In genomic region chr1:160953030-160953429, GRCh38 we compare ENCODE assay signal across 28 cellular contexts. TPM values are rescaled to one million over a fixed set of nuclear protein-coding genes. Genes with fewer than 3 reads are reported as not detected.
DNase-seq lines count a peak whose midpoint lies in the region; ATAC-seq and TF ChIP-seq lines count a peak whose summit lies in the region.
"Had no signal": no experiment of that assay in that cellular context is flagged by ENCODE, and none has a peak within 500 bp of the region (broad histone marks: within the 10 kb centered on the region; RNA-seq: fewer than 3 reads in every experiment).

No MANE protein-coding gene starts in this region.

- H3K27ac Mint-ChIP-seq in activated naive CD4-positive, alpha-beta T cell treated with anti-CD3 and anti-CD28 coated beads, Interleukin-2, amount 50 U/mL, for 24 hours, result peak overlapping the region; percentile 16
- H3K27ac Mint-ChIP-seq in stimulated activated effector memory CD8-positive, alpha-beta T cell treated with anti-CD3 and anti-CD28 coated beads, Interleukin-12 subunit alpha, Interleukin-12 subunit beta, amount 100 ng/mL, for 72 hours, result peak overlapping the region; percentile 69
- H3K27ac Mint-ChIP-seq: activated naive CD4-positive, alpha-beta T cell treated with anti-CD3 and anti-CD28 coated beads, Interleukin-2, amount 10 ng/mL, durations not matched to agents 7 days and 5 days; activated T-cell treated with anti-CD3 and anti-CD28 coated beads, Interleukin-2, amount 50 U/mL, for 72 hours; CD4-positive, alpha-beta memory T cell; stimulated activated naive CD8-positive, alpha-beta T cell treated with anti-CD3 and anti-CD28 coated beads, Interleukin-15, amount 100 ng/mL, for 72 hours; type B pancreatic cell had no signal

- H3K4me1 ChIP-seq in colonic mucosa (no peaks in the 10 kb centered on the region), MM.1S (ENCODE audit: low read length) (peaks cover 24% of the 10 kb centered on the region)

- H3K4me2 ChIP-seq in MM.1S (ENCODE audit: low read depth, low read length), result no peak overlapping the region
- H3K4me2 ChIP-seq: SK-N-SH had no signal

- H3F3A ChIP-seq in MM.1S (ENCODE audit: insufficient read depth, low read length), result peaks cover 7% of the 10 kb centered on the region; the same call in 1 of the 2 replicates

- H3K36me3 Mint-ChIP-seq in activated naive CD4-positive, alpha-beta T cell treated with anti-CD3 and anti-CD28 coated beads, Interleukin-2, amount 50 U/mL, for 24 hours, result no peaks in the 10 kb centered on the region
- H3K36me3 Mint-ChIP-seq in stimulated activated effector memory CD8-positive, alpha-beta T cell treated with anti-CD3 and anti-CD28 coated beads, Interleukin-12 subunit alpha, Interleukin-12 subunit beta, amount 100 ng/mL, for 72 hours, result no peaks in the 10 kb centered on the region
- H3K36me3 Mint-ChIP-seq: activated naive CD4-positive, alpha-beta T cell treated with anti-CD3 and anti-CD28 coated beads, Interleukin-2, amount 10 ng/mL, durations not matched to agents 7 days and 5 days; CD4-positive, alpha-beta memory T cell; type B pancreatic cell had no signal

- DNase-seq in activated naive CD4-positive, alpha-beta T cell treated with anti-CD3 and anti-CD28 coated beads, Interleukin-2, amount 50 U/mL, for 16 hours, result no peak
- peak; percentile 25 to 81 for DNase-seq in cardiac fibroblast (ENCODE audit: low read depth in 2 of 2)
- DNase-seq in fibroblast of pulmonary artery (ENCODE audit: low read depth), result peak; percentile 64
- no peak for DNase-seq in stimulated activated effector memory CD8-positive, alpha-beta T cell treated with anti-CD3 and anti-CD28 coated beads, Interleukin-12 subunit alpha, Interleukin-12 subunit beta, amount 100 ng/mL, for 72 hours (ENCODE audit: low spot score in 2 of 2)
- no peak for DNase-seq in colonic mucosa
- DNase-seq in MM.1S, result no peak
- DNase-seq: 8988T; activated CD4-positive, alpha-beta T cell treated with anti-CD3 and anti-CD28 coated beads for 48 hours; activated naive CD4-positive, alpha-beta T cell treated with anti-CD3 and anti-CD28 coated beads, Interleukin-2, amount 10 ng/mL, durations not matched to agents 7 days and 5 days; activated T-cell treated with anti-CD3 and anti-CD28 coated beads, Interleukin-2, amount 50 U/mL, for 72 hours; CD4-positive, alpha-beta memory T cell; DMS153; mesenchymal stem cell; NCI-H1105; NCI-H2029 treated with DMSO at 0.1 percent for 48 hours; NCI-H2227 treated with DMSO at 0.1 percent for 48 hours; occipital lobe; SK-N-SH; stimulated activated CD4-positive, alpha-beta T cell treated with anti-CD3 and anti-CD28 coated beads, Interleukin-12 subunit alpha, Interleukin-12 subunit beta, amount 100 ng/mL, for 4 hours; stimulated activated CD4-positive, alpha-beta T cell treated with anti-CD3 and anti-CD28 coated beads, Interleukin-4, amount 100 ng/mL, for 24 hours; stimulated activated naive CD8-positive, alpha-beta T cell treated with anti-CD3 and anti-CD28 coated beads, Interleukin-15, amount 100 ng/mL, for 72 hours had no signal

- no peaks in the 10 kb centered on the region for H3K79me2 ChIP-seq in MM.1S (ENCODE audit: low read length)

- H3K9me3 ChIP-seq in colonic mucosa (no peaks in the 10 kb centered on the region), MM.1S (replicated peaks; ENCODE audit: insufficient read depth, low read length) (no peaks in the 10 kb centered on the region)
- H3K9me3 ChIP-seq: SK-N-SH had no signal

- H3K27me3 ChIP-seq in colonic mucosa (no peaks in the 10 kb centered on the region), MM.1S (replicated peaks; ENCODE audit: insufficient read depth, low read length) (no peaks in the 10 kb centered on the region)

- no peak for TF ChIP-seq CTCF in cardiac fibroblast (IDR thresholded peaks at IDR 0.05; ENCODE audit: low read depth, low read length)
- TF ChIP-seq CTCF in fibroblast of pulmonary artery (IDR thresholded peaks at IDR 0.05; ENCODE audit: low read length, missing control alignments), result no peak
- no peak for TF ChIP-seq CTCF in colonic mucosa (IDR thresholded peaks at IDR 0.05)
- TF ChIP-seq CTCF in MM.1S (IDR thresholded peaks at IDR 0.05; ENCODE audit: low read length), result no peak

- H3K9me3 Mint-ChIP-seq in activated naive CD4-positive, alpha-beta T cell treated with anti-CD3 and anti-CD28 coated beads, Interleukin-2, amount 50 U/mL, for 24 hours, result no peaks in the 10 kb centered on the region
- no peaks in the 10 kb centered on the region for H3K9me3 Mint-ChIP-seq in stimulated activated effector memory CD8-positive, alpha-beta T cell treated with anti-CD3 and anti-CD28 coated beads, Interleukin-12 subunit alpha, Interleukin-12 subunit beta, amount 100 ng/mL, for 72 hours
- H3K9me3 Mint-ChIP-seq: activated naive CD4-positive, alpha-beta T cell treated with anti-CD3 and anti-CD28 coated beads, Interleukin-2, amount 10 ng/mL, durations not matched to agents 7 days and 5 days; activated T-cell treated with anti-CD3 and anti-CD28 coated beads, Interleukin-2, amount 50 U/mL, for 72 hours; stimulated activated naive CD8-positive, alpha-beta T cell treated with anti-CD3 and anti-CD28 coated beads, Interleukin-15, amount 100 ng/mL, for 72 hours; type B pancreatic cell had no signal

- no peak overlapping the region for H3K4me3 Mint-ChIP-seq in activated naive CD4-positive, alpha-beta T cell treated with anti-CD3 and anti-CD28 coated beads, Interleukin-2, amount 50 U/mL, for 24 hours
- no peak overlapping the region for H3K4me3 Mint-ChIP-seq in stimulated activated effector memory CD8-positive, alpha-beta T cell treated with anti-CD3 and anti-CD28 coated beads, Interleukin-12 subunit alpha, Interleukin-12 subunit beta, amount 100 ng/mL, for 72 hours
- H3K4me3 Mint-ChIP-seq: activated naive CD4-positive, alpha-beta T cell treated with anti-CD3 and anti-CD28 coated beads, Interleukin-2, amount 10 ng/mL, durations not matched to agents 7 days and 5 days; activated T-cell treated with anti-CD3 and anti-CD28 coated beads, Interleukin-2, amount 50 U/mL, for 72 hours; CD4-positive, alpha-beta memory T cell; stimulated activated naive CD8-positive, alpha-beta T cell treated with anti-CD3 and anti-CD28 coated beads, Interleukin-15, amount 100 ng/mL, for 72 hours; type B pancreatic cell had no signal

- no peaks in the 10 kb centered on the region for H4K20me1 ChIP-seq in MM.1S (ENCODE audit: insufficient read depth, low read length)

- no peaks in the 10 kb centered on the region for H3K27me3 Mint-ChIP-seq in activated naive CD4-positive, alpha-beta T cell treated with anti-CD3 and anti-CD28 coated beads, Interleukin-2, amount 50 U/mL, for 24 hours
- H3K27me3 Mint-ChIP-seq: stimulated activated naive CD8-positive, alpha-beta T cell treated with anti-CD3 and anti-CD28 coated beads, Interleukin-15, amount 100 ng/mL, for 72 hours had no signal

- no peak overlapping the region for H3K9ac ChIP-seq in colonic mucosa (ENCODE audit: low read depth in 2 of 2, low read length in 2 of 2)
- no peak overlapping the region for H3K9ac ChIP-seq in MM.1S (ENCODE audit: low read length)
- H3K9ac ChIP-seq: SK-N-SH had no signal

- no peak for ATAC-seq in stimulated activated effector memory CD8-positive, alpha-beta T cell treated with anti-CD3 and anti-CD28 coated beads, Interleukin-12 subunit alpha, Interleukin-12 subunit beta, amount 100 ng/mL, for 72 hours
- ATAC-seq in HG02798 (IDR thresholded peaks at IDR 0.05; ENCODE audit: poor library complexity, unreplicated experiment), result no peak
- ATAC-seq: activated T-cell treated with anti-CD3 and anti-CD28 coated beads, Interleukin-2, amount 50 U/mL, for 72 hours; stimulated activated naive CD8-positive, alpha-beta T cell treated with anti-CD3 and anti-CD28 coated beads, Interleukin-15, amount 100 ng/mL, for 72 hours had no signal

- H3K36me3 ChIP-seq in colonic mucosa, result no peaks in the 10 kb centered on the region
- no peaks in the 10 kb centered on the region for H3K36me3 ChIP-seq in MM.1S (replicated peaks; ENCODE audit: insufficient read depth, low read length)

- H3K9me2 ChIP-seq in MM.1S (replicated peaks; ENCODE audit: insufficient read depth, low read length), result no peaks in the 10 kb centered on the region
- H3K9me2 ChIP-seq: SK-N-SH had no signal

- no peak overlapping the region for H2AFZ ChIP-seq in MM.1S (ENCODE audit: low read length)

- H3K4me1 Mint-ChIP-seq in activated naive CD4-positive, alpha-beta T cell treated with anti-CD3 and anti-CD28 coated beads, Interleukin-2, amount 50 U/mL, for 24 hours, result peaks cover 12% of the 10 kb centered on the region
- peaks cover 18% of the 10 kb centered on the region for H3K4me1 Mint-ChIP-seq in stimulated activated effector memory CD8-positive, alpha-beta T cell treated with anti-CD3 and anti-CD28 coated beads, Interleukin-12 subunit alpha, Interleukin-12 subunit beta, amount 100 ng/mL, for 72 hours

- H3K27ac ChIP-seq in colonic mucosa (no peak overlapping the region), MM.1S (ENCODE audit: low read length) (no peak overlapping the region)

- H3K4me3 ChIP-seq in cardiac fibroblast (replicated peaks in 1 of 2; ENCODE audit: low read depth in 2 of 2, low read length in 2 of 2) (no peak overlapping the region), fibroblast of pulmonary artery (replicated peaks; ENCODE audit: low read depth, low read length) (no peak overlapping the region), colonic mucosa (no peak overlapping the region), MM.1S (ENCODE audit: low read length) (no peak overlapping the region)

- intact Hi-C loops in colonic mucosa (cut with DNase I), result no loop called here

RNA-seq across cellular contexts. Expression of gene ITLN2, which starts 1.6 kb away (rescaled TPM):
- total RNA-seq in colonic mucosa, result not detected
- total RNA-seq: activated T-cell treated with anti-CD3 and anti-CD28 coated beads, Interleukin-2, amount 50 U/mL, for 72 hours; CD4-positive, alpha-beta memory T cell; cerebellum; fibroblast of lung; occipital lobe; renal cortical epithelial cell; T-helper 2 cell treated with Interferon-gamma antibody and Interleukin-4, amounts not matched to agents 100 ng/mL and 5 ng/mL, for 36 hours had no signal

Comparison
In these comparisons a context has a peak if more than half of its experiments do, and no peak if none do; other contexts are left out.
1. DNase-seq: peak in cardiac fibroblast (2 of 2) and fibroblast of pulmonary artery (single experiment); none in activated naive CD4-positive, alpha-beta T cell treated with anti-CD3 and anti-CD28 coated beads, Interleukin-2, amount 50 U/mL, for 16 hours (single experiment), stimulated activated effector memory CD8-positive, alpha-beta T cell treated with anti-CD3 and anti-CD28 coated beads, Interleukin-12 subunit alpha, Interleukin-12 subunit beta, amount 100 ng/mL, for 72 hours (0 of 2), colonic mucosa (single experiment) and MM.1S (single experiment).